In the genomic region with DNA sequence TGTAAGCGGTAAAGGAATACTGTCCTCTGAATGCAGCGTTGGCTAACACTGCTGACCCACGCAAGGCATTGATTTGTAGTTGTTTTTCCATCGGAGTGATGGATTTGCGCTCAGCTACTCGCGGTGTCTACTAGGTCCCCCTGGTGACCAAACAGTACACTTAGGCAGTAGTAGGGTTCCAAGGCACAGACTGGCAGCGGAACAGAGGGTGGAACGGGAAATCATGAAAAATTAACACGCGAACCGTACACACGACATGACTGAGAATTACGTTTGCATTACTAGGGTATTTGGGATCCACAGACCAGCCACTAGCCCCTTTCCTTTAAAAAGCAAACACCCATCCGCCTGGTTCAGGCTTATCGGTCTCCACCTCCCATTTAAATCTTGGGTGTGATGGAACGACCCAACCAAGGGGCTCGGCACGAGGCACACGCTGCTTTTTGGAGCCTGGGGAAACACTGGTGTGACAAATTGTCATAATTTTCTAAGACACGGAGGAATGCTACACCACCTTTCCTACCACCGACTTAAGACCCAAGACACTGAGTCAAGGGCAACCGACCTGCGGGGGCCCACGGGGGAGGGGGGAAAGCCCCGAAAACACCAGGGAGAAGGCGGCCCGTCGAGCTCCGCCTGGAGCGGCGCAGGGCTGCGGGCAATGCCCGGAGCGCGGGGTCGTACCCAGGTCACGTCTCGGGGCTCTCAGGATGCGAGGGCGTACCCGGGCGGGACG, we compare ENCODE assay signal across 8 cellular contexts. TPM values are rescaled to one million over a fixed set of nuclear protein-coding genes. Genes with fewer than 3 reads are reported as not detected.
DNase-seq lines count a peak whose midpoint lies in the region; ATAC-seq and TF ChIP-seq lines count a peak whose summit lies in the region.

No MANE protein-coding gene starts in this region.

- peak overlapping the region; percentile 94 for H3K4me2 ChIP-seq in GM23338

- no peaks in the 10 kb centered on the region for H3K9me3 ChIP-seq in tibial nerve

- no peaks in the 10 kb centered on the region for H3K79me2 ChIP-seq in GM23338 (replicated peaks; ENCODE audit: insufficient read depth)

- H3K27me3 ChIP-seq in GM23338 (ENCODE audit: insufficient read depth) (peaks cover 6% of the 10 kb centered on the region), tibial nerve (no peaks in the 10 kb centered on the region)

- peak overlapping the region; percentile 98 for H2AFZ ChIP-seq in GM23338

- TF ChIP-seq POLR2A in tibial nerve (IDR thresholded peaks at IDR 0.05) = peak in 1 of 2 donors; percentile 20

- no peak overlapping the region for H3K27ac ChIP-seq in GM23338 (ENCODE audit: low read depth)
- H3K27ac ChIP-seq in tibial nerve = peak overlapping the region; percentile 91 to 98 (median 94)

- peak overlapping the region; percentile 75 for H3K4me3 ChIP-seq in GM23338
- peak overlapping the region; percentile 82 to 94 (median 92) for H3K4me3 ChIP-seq in tibial nerve

- H3K4me3 Mint-ChIP-seq in GM23338 = peak overlapping the region; percentile 85
- H3K4me3 Mint-ChIP-seq in activated naive CD8-positive, alpha-beta T cell = peak overlapping the region; percentile 96
- H3K4me3 Mint-ChIP-seq in glutamatergic neuron (ENCODE audit: unreplicated experiment) = peak overlapping the region; percentile 91
- peak overlapping the region; percentile 88 for H3K4me3 Mint-ChIP-seq in osteocyte (ENCODE audit: unreplicated experiment)

- ATAC-seq in GM23338 = peak; percentile 48

- H4K20me1 ChIP-seq in GM23338 (replicated peaks; ENCODE audit: insufficient read depth) = no peaks in the 10 kb centered on the region; the same call in 1 of the 2 replicates

- peak; percentile 63 to 73 for TF ChIP-seq CTCF in GM23338 (conservative IDR thresholded peaks at IDR 0.05; ENCODE audit: low read depth in 2 of 2)
- TF ChIP-seq CTCF in glutamatergic neuron (IDR thresholded peaks at IDR 0.05; ENCODE audit: partially characterized antibody, unreplicated experiment) = no peak
- peak; percentile 79 for TF ChIP-seq CTCF in osteocyte (IDR thresholded peaks at IDR 0.05)
- peak; percentile 49 to 73 (median 49) for TF ChIP-seq CTCF in tibial nerve (IDR thresholded peaks at IDR 0.05)

- no peaks in the 10 kb centered on the region for H3F3A ChIP-seq in GM23338 (replicated peaks; ENCODE audit: low read depth)

- peaks cover 6% of the 10 kb centered on the region for H3K27me3 Mint-ChIP-seq in GM23338 (ENCODE audit: insufficient read depth, low read depth, poor library complexity)
- H3K27me3 Mint-ChIP-seq in activated naive CD8-positive, alpha-beta T cell = no peaks in the 10 kb centered on the region
- H3K27me3 Mint-ChIP-seq in glutamatergic neuron (ENCODE audit: unreplicated experiment) = peaks cover 9% of the 10 kb centered on the region
- no peaks in the 10 kb centered on the region for H3K27me3 Mint-ChIP-seq in osteocyte (ENCODE audit: unreplicated experiment)

- H3K36me3 ChIP-seq in GM23338 (ENCODE audit: insufficient read depth) (no peaks in the 10 kb centered on the region), tibial nerve (no peaks in the 10 kb centered on the region)

- no peaks in the 10 kb centered on the region for H3K9me2 ChIP-seq in GM23338 (ENCODE audit: insufficient read depth)

- H3K4me1 Mint-ChIP-seq in GM23338 (peaks cover 7% of the 10 kb centered on the region; the same call in 2 of the 3 replicates), glutamatergic neuron (ENCODE audit: low read depth, unreplicated experiment) (peaks cover 8% of the 10 kb centered on the region), osteocyte (ENCODE audit: unreplicated experiment) (peaks cover 13% of the 10 kb centered on the region)
- peaks cover 40% of the 10 kb centered on the region for H3K4me1 Mint-ChIP-seq in activated naive CD8-positive, alpha-beta T cell (ENCODE audit: low read depth)

- DNase-seq in ELR (ENCODE audit: low read depth) = peak; percentile 89
- DNase-seq in GM23338 (ENCODE audit: low spot score) = peak; percentile 69
- peak; percentile 82 for DNase-seq in Kasumi-1 (lab: John Stamatoyannopoulos, UW)
- peak; percentile 61 for DNase-seq in SHP77 treated with DMSO at 0.1 percent for 48 hours (lab: John Stamatoyannopoulos, UW)
- DNase-seq in glutamatergic neuron = peak; percentile 48
- DNase-seq in osteocyte (ENCODE audit: extremely low spot score, unreplicated experiment) = no peak
- peak in 1 of 2 donors; percentile 66 for DNase-seq in tibial nerve (ENCODE audit: low spot score in 2 of 2)

- H3K36me3 Mint-ChIP-seq in GM23338 (ENCODE audit: low read depth) (no peaks in the 10 kb centered on the region), glutamatergic neuron (ENCODE audit: unreplicated experiment) (no peaks in the 10 kb centered on the region), osteocyte (ENCODE audit: unreplicated experiment) (no peaks in the 10 kb centered on the region)
- H3K36me3 Mint-ChIP-seq in activated naive CD8-positive, alpha-beta T cell = no peaks in the 10 kb centered on the region

- H3K9me3 Mint-ChIP-seq in GM23338 (no peaks in the 10 kb centered on the region), glutamatergic neuron (ENCODE audit: unreplicated experiment) (peaks cover 7% of the 10 kb centered on the region), osteocyte (ENCODE audit: unreplicated experiment) (no peaks in the 10 kb centered on the region)
- no peaks in the 10 kb centered on the region for H3K9me3 Mint-ChIP-seq in activated naive CD8-positive, alpha-beta T cell (ENCODE audit: low read depth)

- TF ChIP-seq EP300 in tibial nerve (IDR thresholded peaks at IDR 0.05) = peak in 1 of 2 donors; percentile 63

- peaks cover 14% of the 10 kb centered on the region for H3K4me1 ChIP-seq in GM23338 (ENCODE audit: insufficient read depth)
- H3K4me1 ChIP-seq in tibial nerve = peaks cover 0 to 16% (median 5%) of the 10 kb centered on the region in 4 donors

- H3K27ac Mint-ChIP-seq in GM23338 (no peak overlapping the region), glutamatergic neuron (ENCODE audit: unreplicated experiment) (peak overlapping the region; percentile 84), osteocyte (ENCODE audit: unreplicated experiment) (peak overlapping the region; percentile 95)
- peak overlapping the region; percentile 97 for H3K27ac Mint-ChIP-seq in activated naive CD8-positive, alpha-beta T cell

- 0% methylated on average over 34 to 44 of the region's 44 CpGs for WGBS in tibial nerve, 2 donors

TF ChIP-seq in GM23338, 12 proteins besides CTCF, POLR2A, EP300 and RAD21 (continues in another document):
- TF ChIP-seq, protein P1, sequence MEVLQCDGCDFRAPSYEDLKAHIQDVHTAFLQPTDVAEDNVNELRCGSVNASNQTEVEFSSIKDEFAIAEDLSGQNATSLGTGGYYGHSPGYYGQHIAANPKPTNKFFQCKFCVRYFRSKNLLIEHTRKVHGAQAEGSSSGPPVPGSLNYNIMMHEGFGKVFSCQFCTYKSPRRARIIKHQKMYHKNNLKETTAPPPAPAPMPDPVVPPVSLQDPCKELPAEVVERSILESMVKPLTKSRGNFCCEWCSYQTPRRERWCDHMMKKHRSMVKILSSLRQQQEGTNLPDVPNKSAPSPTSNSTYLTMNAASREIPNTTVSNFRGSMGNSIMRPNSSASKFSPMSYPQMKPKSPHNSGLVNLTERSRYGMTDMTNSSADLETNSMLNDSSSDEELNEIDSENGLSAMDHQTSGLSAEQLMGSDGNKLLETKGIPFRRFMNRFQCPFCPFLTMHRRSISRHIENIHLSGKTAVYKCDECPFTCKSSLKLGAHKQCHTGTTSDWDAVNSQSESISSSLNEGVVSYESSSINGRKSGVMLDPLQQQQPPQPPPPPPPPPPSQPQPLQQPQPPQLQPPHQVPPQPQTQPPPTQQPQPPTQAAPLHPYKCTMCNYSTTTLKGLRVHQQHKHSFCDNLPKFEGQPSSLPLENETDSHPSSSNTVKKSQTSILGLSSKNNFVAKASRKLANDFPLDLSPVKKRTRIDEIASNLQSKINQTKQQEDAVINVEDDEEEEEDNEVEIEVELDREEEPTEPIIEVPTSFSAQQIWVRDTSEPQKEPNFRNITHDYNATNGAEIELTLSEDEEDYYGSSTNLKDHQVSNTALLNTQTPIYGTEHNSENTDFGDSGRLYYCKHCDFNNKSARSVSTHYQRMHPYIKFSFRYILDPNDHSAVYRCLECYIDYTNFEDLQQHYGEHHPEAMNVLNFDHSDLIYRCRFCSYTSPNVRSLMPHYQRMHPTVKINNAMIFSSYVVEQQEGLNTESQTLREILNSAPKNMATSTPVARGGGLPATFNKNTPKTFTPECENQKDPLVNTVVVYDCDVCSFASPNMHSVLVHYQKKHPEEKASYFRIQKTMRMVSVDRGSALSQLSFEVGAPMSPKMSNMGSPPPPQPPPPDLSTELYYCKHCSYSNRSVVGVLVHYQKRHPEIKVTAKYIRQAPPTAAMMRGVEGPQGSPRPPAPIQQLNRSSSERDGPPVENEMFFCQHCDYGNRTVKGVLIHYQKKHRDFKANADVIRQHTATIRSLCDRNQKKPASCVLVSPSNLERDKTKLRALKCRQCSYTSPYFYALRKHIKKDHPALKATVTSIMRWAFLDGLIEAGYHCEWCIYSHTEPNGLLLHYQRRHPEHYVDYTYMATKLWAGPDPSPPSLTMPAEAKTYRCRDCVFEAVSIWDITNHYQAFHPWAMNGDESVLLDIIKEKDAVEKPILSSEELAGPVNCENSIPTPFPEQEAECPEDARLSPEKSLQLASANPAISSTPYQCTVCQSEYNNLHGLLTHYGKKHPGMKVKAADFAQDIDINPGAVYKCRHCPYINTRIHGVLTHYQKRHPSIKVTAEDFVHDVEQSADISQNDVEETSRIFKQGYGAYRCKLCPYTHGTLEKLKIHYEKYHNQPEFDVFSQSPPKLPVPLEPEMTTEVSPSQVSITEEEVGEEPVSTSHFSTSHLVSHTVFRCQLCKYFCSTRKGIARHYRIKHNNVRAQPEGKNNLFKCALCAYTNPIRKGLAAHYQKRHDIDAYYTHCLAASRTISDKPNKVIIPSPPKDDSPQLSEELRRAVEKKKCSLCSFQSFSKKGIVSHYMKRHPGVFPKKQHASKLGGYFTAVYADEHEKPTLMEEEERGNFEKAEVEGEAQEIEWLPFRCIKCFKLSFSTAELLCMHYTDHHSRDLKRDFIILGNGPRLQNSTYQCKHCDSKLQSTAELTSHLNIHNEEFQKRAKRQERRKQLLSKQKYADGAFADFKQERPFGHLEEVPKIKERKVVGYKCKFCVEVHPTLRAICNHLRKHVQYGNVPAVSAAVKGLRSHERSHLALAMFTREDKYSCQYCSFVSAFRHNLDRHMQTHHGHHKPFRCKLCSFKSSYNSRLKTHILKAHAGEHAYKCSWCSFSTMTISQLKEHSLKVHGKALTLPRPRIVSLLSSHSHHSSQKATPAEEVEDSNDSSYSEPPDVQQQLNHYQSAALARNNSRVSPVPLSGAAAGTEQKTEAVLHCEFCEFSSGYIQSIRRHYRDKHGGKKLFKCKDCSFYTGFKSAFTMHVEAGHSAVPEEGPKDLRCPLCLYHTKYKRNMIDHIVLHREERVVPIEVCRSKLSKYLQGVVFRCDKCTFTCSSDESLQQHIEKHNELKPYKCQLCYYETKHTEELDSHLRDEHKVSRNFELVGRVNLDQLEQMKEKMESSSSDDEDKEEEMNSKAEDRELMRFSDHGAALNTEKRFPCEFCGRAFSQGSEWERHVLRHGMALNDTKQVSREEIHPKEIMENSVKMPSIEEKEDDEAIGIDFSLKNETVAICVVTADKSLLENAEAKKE (CRISPR knock-in tag; IDR thresholded peaks at IDR 0.05) = no peak

RNA-seq across cellular contexts. Expression of a gene that starts 0.7 kb away (rescaled TPM):
- total RNA-seq in GM23338 (2014; rRNA removed; shearing (Covaris generic)) = 5.0 and 6.1 TPM in 2 replicates
- polyA plus RNA-seq in GM23338 (2016; fragmentation: Nextera tagmentation; extraction: Ambion mirVana) = 3.3 and 4.8 TPM in 2 replicates
- total RNA-seq in glutamatergic neuron (ENCODE audit: unreplicated experiment) = 7.2 TPM
- 6.3 and 6.7 TPM in 2 replicates for total RNA-seq in osteocyte
- total RNA-seq in tibial nerve = 1 to 10 TPM; 3.1 to 6.9 (median 4.7) TPM
